In the genomic region with DNA sequence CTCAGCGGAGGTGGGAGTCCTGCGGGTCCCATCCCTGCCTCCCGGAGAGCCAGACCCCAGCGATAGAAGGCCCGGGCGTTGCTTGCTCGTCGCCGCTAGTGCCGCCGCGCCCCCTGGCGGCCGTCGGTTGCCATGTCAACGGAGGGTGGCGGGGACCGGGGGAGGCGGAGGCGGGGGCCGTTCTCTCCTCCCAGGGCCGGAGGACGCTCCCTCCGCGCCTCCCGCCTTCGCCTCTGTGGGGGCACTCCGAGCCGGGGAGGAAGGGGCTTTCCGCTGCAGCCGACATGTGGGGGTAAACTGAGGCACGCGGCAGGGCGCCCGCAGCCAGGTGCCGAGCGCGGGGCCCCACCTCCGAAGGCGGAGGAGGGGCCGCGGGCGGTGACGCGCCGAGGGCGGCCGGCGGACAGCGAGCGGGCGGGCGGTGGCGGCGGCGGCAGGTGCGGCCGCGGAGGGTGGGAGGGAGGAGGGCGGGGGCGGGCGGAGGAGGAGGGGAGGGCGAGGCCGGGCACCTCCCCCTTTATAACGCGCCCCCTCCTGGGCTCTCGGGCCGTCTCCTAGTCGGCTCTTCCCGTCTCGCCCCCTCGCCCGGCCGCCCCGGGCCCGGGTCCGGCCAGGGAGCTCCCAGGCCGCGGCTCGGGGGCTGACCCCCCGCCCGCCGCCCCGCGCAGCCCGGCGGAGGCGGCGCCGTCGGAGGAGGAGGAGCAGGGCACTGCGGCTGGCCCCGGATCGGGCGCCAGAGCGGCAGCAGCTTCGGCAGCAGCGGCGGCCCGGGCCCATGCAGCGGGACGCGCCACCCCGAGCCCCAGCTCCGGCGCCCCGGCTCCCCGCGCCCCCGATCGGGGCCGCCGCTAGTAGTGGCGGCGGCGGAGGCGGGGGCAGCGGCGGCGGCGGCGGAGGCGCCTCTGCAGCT, we compare ENCODE assay signal across 8 cellular contexts. TPM values are rescaled to one million over a fixed set of nuclear protein-coding genes. Genes with fewer than 3 reads are reported as not detected.
DNase-seq lines count a peak whose midpoint lies in the region; ATAC-seq, FAIRE-seq and TF ChIP-seq lines count a peak whose summit lies in the region.

No MANE protein-coding gene starts in this region.

- peaks cover 38% of the 10 kb centered on the region for H3K36me3 Mint-ChIP-seq in MCF 10A (ENCODE audit: insufficient read depth, unreplicated experiment)

- peak overlapping the region; percentile 94 to 99 for H3K27ac ChIP-seq in A549
- peak overlapping the region; percentile 93 for H3K27ac ChIP-seq in VCaP
- H3K27ac ChIP-seq in iPS-20b (ENCODE audit: low read length), result no peak overlapping the region
- H3K27ac ChIP-seq in small intestine (ENCODE audit: low read depth in 1 of 2, low read length in 1 of 2), result peak overlapping the region; percentile 89 to 91

- H3K9me3 ChIP-seq in A549 (no peaks in the 10 kb centered on the region), iPS-20b (ENCODE audit: insufficient read depth, low read depth, low read length) (no peaks in the 10 kb centered on the region), small intestine (ENCODE audit: control insufficient read depth, low read depth) (no peaks in the 10 kb centered on the region)

- peak; percentile 28 for TF ChIP-seq POLR2A in A549 (IDR thresholded peaks at IDR 0.05; ENCODE audit: low read length)

- TF ChIP-seq CTCF in A549 (IDR thresholded peaks at IDR 0.05) (peak; percentile 90), VCaP (conservative IDR thresholded peaks at IDR 0.05) (peak; percentile 97), MCF 10A (IDR thresholded peaks at IDR 0.05; ENCODE audit: unreplicated experiment) (peak; percentile 92)

- CTCF ChIA-PET in A549 (lab: Yijun Ruan, JAX), result interaction anchor here (0.6 to 12.1 kb wide), 56 partner anchors 8 to 405 kb away, joined by 3 to 157 read pairs (median 3); a partner anchor contains a TSS
- CTCF ChIA-PET in MCF 10A (lab: Yijun Ruan, JAX), result interaction anchor here (0.6 to 2.8 kb wide), 24 partner anchors 8 to 476 kb away, joined by 3 to 27 read pairs (median 3); a partner anchor contains a TSS

- no TSS peak for BruUV-seq in MCF 10A (replicated peaks; lab: Mats Ljungman, UMichigan)

- DNase-seq in A549 (ENCODE audit: low read depth in 1 of 2, low spot score in 1 of 2) (peak; percentile 85 to 92), NCI-H2171 (lab: John Stamatoyannopoulos, UW) (peak; percentile 85), MCF 10A (ENCODE audit: unreplicated experiment) (peak; percentile 76), small intestine (peak; percentile 81)

- H3K4me1 ChIP-seq in A549 (peaks cover 11% of the 10 kb centered on the region; the same call in 2 of the 3 replicates), iPS-20b (ENCODE audit: insufficient read depth, low read length) (0 out of 2 replicates have a peak, but pooled peaks cover 2% of the 10 kb centered on the region), small intestine (ENCODE audit: control insufficient read depth in 2 of 2, insufficient read depth in 1 of 2, low read depth in 1 of 2, low read length in 1 of 2) (no peaks in the 10 kb centered on the region)

- intact Hi-C loops in MCF 10A (cut with micrococcal nuclease), result loop anchor here (1.0 kb wide), 3 partner anchors 45 to 195 kb away; a partner anchor contains a TSS

- H3K4me3 Mint-ChIP-seq in MCF 10A (ENCODE audit: unreplicated experiment), result peak overlapping the region; percentile 90

- no peak for TF ChIP-seq EP300 in A549 (IDR thresholded peaks at IDR 0.05)

- FAIRE-seq in A549 (lab: Jason Lieb, UNC) (no peak), small intestine (lab: Jason Lieb, UNC) (no peak)

- H3K4me3 ChIP-seq in A549 (peak overlapping the region; percentile 88), iPS-20b (ENCODE audit: low read length) (peak overlapping the region; percentile 89), small intestine (ENCODE audit: low read depth in 1 of 2, low read length in 2 of 2) (peak overlapping the region; percentile 88 to 96)

- H3K9ac ChIP-seq in iPS-20b (ENCODE audit: low read depth, low read length), result no peak overlapping the region

- POLR2A ChIA-PET in A549 (lab: Yijun Ruan, JAX) (interaction anchor here (0.7 to 1.3 kb wide), 13 partner anchors 9 to 177 kb away, joined by 3 to 12 read pairs (median 3); a partner anchor contains a TSS), MCF 10A (lab: Yijun Ruan, JAX) (interaction anchor here (0.6 to 3.0 kb wide), 26 partner anchors 10 to 334 kb away, joined by 3 to 37 read pairs (median 4); a partner anchor contains a TSS)

- H3K4me2 ChIP-seq in A549, result peak overlapping the region; percentile 75

- H3K9me3 Mint-ChIP-seq in MCF 10A (ENCODE audit: unreplicated experiment), result no peaks in the 10 kb centered on the region

- 0% methylated on average over 1 of the region's 123 CpGs for WGBS in A549 (ENCODE audit: missing lambda C conversion rate)
- 0 to 1% (median 0%) methylated on average over 48 to 118 of the region's 123 CpGs for WGBS in small intestine, 3 donors

- H3K27ac Mint-ChIP-seq in MCF 10A (ENCODE audit: low read depth, unreplicated experiment), result peak overlapping the region; percentile 63

- TF ChIP-seq RAD21 in A549 (conservative IDR thresholded peaks at IDR 0.05 in 1 of 2, IDR thresholded peaks at IDR 0.05 in 1 of 2), result peak; percentile 76 to 96

- H3K4me1 Mint-ChIP-seq in MCF 10A (ENCODE audit: insufficient read depth, unreplicated experiment), result peaks cover 9% of the 10 kb centered on the region

- H3K27me3 Mint-ChIP-seq in MCF 10A (ENCODE audit: insufficient read depth, unreplicated experiment), result no peaks in the 10 kb centered on the region

- H3K36me3 ChIP-seq in iPS-20b (ENCODE audit: insufficient read depth, low read depth, low read length) (peaks cover 35% of the 10 kb centered on the region), small intestine (ENCODE audit: control insufficient read depth in 2 of 2, insufficient read depth in 2 of 2, low read length in 2 of 2) (peaks cover 20 to 22% of the 10 kb centered on the region in 2 donors)

- H3K27me3 ChIP-seq in iPS-20b (ENCODE audit: insufficient read depth, low read length), result no peaks in the 10 kb centered on the region
- no peaks in the 10 kb centered on the region for H3K27me3 ChIP-seq in small intestine (ENCODE audit: control insufficient read depth in 2 of 2, insufficient read depth in 2 of 2, low read length in 2 of 2)

- ATAC-seq in A549, result peak; percentile 72 to 77
- ATAC-seq in GM18519 (IDR thresholded peaks at IDR 0.05; ENCODE audit: low FRiP score, unreplicated experiment), result peak; percentile 29
- ATAC-seq in HG03045 (IDR thresholded peaks at IDR 0.05; ENCODE audit: unreplicated experiment), result peak; percentile 51

TF ChIP-seq in A549, 52 proteins besides CTCF, POLR2A, EP300 and RAD21 (continues in another document):
- TF ChIP-seq JUN (IDR thresholded peaks at IDR 0.05) (peak in 1 of 2 experiments; percentile 11; a peak in 1 of 5 replicates), KDM5A (IDR thresholded peaks at IDR 0.05) (no peak), RARB (CRISPR knock-in tag; IDR thresholded peaks at IDR 0.05) (no peak), JUNB (IDR thresholded peaks at IDR 0.05) (no peak), RNF2 (IDR thresholded peaks at IDR 0.05; ENCODE audit: borderline replicate concordance, low read depth) (no peak), PHF8 (IDR thresholded peaks at IDR 0.05; ENCODE audit: borderline replicate concordance, low read depth) (no peak), SMC3 (IDR thresholded peaks at IDR 0.05) (peak; percentile 97), MAZ (IDR thresholded peaks at IDR 0.05; ENCODE audit: borderline replicate concordance, low read depth, low read length) (peak; percentile 86)
- TF ChIP-seq, protein P1, sequence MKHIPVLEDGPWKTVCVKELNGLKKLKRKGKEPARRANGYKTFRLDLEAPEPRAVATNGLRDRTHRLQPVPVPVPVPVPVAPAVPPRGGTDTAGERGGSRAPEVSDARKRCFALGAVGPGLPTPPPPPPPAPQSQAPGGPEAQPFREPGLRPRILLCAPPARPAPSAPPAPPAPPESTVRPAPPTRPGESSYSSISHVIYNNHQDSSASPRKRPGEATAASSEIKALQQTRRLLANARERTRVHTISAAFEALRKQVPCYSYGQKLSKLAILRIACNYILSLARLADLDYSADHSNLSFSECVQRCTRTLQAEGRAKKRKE (CRISPR knock-in tag; IDR thresholded peaks at IDR 0.05; ENCODE audit: low read depth), result no peak

RNA-seq across cellular contexts. Expression of a gene that starts 0.6 kb away (rescaled TPM):
- polyA plus RNA-seq in A549 (2011; rRNA removed) (45.7 and 46.7 TPM in 2 replicates), A549 (2017; fragmentation: RNase III; extraction: RNeasy Plus Mini Kit Qiagen cat#74134 plus additional on column Dnase treatment) (35.3 to 46.2 TPM (median 43.8 TPM) in 3 replicates), small intestine (10 to 100 TPM; 34.0 to 35.1 (median 34.2) TPM)
- 54.0 and 66.1 TPM in 2 replicates for polyA plus RNA-seq in A549 (2012; cell fraction: cytosol; rRNA removed)
- polyA plus RNA-seq in A549 (2012; cell fraction: nucleus; rRNA removed), result 121 and 140 TPM in 2 replicates
- 50.3 and 61.2 TPM in 2 replicates for polyA minus RNA-seq in A549 (2011; rRNA and poly(A)+ RNA removed)
- 62.1 and 84.0 TPM in 2 replicates for total RNA-seq in MCF 10A (2022)

RNA-seq across cellular contexts. Expression of a gene that starts 6.8 kb away (rescaled TPM):
- 0.06 and 0.11 TPM in 2 replicates for polyA plus RNA-seq in A549 (2011; rRNA removed)
- 0.04 and 0.12 TPM in 2 replicates for polyA plus RNA-seq in A549 (2012; cell fraction: cytosol; rRNA removed)
- 0.12 TPM in 1 of 2 replicates, not detected in the other for polyA plus RNA-seq in A549 (2012; cell fraction: nucleus; rRNA removed)
- 0.04 to 0.08 TPM (median 0.06 TPM) in 3 replicates for polyA plus RNA-seq in A549 (2017; fragmentation: RNase III; extraction: RNeasy Plus Mini Kit Qiagen cat#74134 plus additional on column Dnase treatment)
- polyA minus RNA-seq in A549 (2011; rRNA and poly(A)+ RNA removed), result 0.33 TPM in 1 of 2 replicates, not detected in the other
- total RNA-seq in MCF 10A (2022), result not detected in 2 replicates
- 10 to 100 TPM in 1 of 3 donors, 1 to 10 TPM in 1, under 1 TPM in 1; 0.67 to 12.6 (median 3.8) TPM for polyA plus RNA-seq in small intestine

RNA-seq across cellular contexts. Expression of a gene that starts 17.4 kb away (rescaled TPM):
- polyA plus RNA-seq in A549 (2011; rRNA removed), result 28.8 and 33.4 TPM in 2 replicates
- 58.4 and 73.6 TPM in 2 replicates for polyA plus RNA-seq in A549 (2012; cell fraction: cytosol; rRNA removed)
- polyA plus RNA-seq in A549 (2012; cell fraction: nucleus; rRNA removed), result 162 and 204 TPM in 2 replicates
- 48.5 to 54.3 TPM (median 48.5 TPM) in 3 replicates for polyA plus RNA-seq in A549 (2017; fragmentation: RNase III; extraction: RNeasy Plus Mini Kit Qiagen cat#74134 plus additional on column Dnase treatment)
- 49.9 and 61.5 TPM in 2 replicates for polyA minus RNA-seq in A549 (2011; rRNA and poly(A)+ RNA removed)
- 130 and 131 TPM in 2 replicates for total RNA-seq in MCF 10A (2022)
- 10 to 100 TPM; 24.4 to 45.8 (median 33.8) TPM for polyA plus RNA-seq in small intestine

RNA-seq across cellular contexts. Expression of a gene that starts 50.2 kb away (rescaled TPM):
- polyA plus RNA-seq in A549 (2011; rRNA removed) (4.9 and 5.5 TPM in 2 replicates), A549 (2017; fragmentation: RNase III; extraction: RNeasy Plus Mini Kit Qiagen cat#74134 plus additional on column Dnase treatment) (9.4 to 9.6 TPM (median 9.5 TPM) in 3 replicates), small intestine (10 to 100 TPM; 13.2 to 24.0 (median 23.8) TPM)
- polyA plus RNA-seq in A549 (2012; cell fraction: cytosol; rRNA removed), result 15.0 and 22.1 TPM in 2 replicates
- polyA plus RNA-seq in A549 (2012; cell fraction: nucleus; rRNA removed), result 19.8 and 27.2 TPM in 2 replicates
- polyA minus RNA-seq in A549 (2011; rRNA and poly(A)+ RNA removed), result 4.1 and 5.1 TPM in 2 replicates
- 8.4 and 11.3 TPM in 2 replicates for total RNA-seq in MCF 10A (2022)
